Comparison of ENCODE assay signal across 16 cellular contexts in the genomic region with DNA sequence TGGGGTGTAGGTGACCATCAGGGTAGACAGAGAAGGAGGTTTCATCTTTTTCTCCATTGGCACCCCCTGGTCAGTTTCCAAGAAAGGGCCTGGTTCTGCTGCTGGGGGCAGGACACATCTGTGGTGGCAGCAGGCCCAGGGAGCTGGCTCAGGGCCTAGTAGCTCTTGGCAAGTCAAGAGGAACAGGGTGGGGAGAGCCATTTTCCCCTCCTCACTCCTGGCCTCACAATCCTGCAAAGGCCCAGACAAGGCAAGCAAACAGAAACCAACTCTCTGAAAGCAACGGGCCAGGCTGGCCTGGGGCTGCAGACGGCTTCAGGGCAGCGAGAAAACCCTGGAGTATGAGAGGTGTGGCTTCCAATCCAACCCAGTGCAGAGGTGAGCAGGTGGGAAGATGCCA.
DNase-seq lines count a peak whose midpoint lies in the region; ATAC-seq and TF ChIP-seq lines count a peak whose summit lies in the region.
"Had no signal": no experiment of that assay in that cellular context is flagged by ENCODE, and none has a peak within 500 bp of the region (broad histone marks: within the 10 kb centered on the region; RNA-seq: fewer than 3 reads in every experiment).

No MANE protein-coding gene starts in this region.

- no peak for TF ChIP-seq POLR2A in uterus (IDR thresholded peaks at IDR 0.05)

- TF ChIP-seq CTCF in fibroblast of the aortic adventitia (IDR thresholded peaks at IDR 0.05; ENCODE audit: insufficient read depth, low read length) = no peak
- no peak for TF ChIP-seq CTCF in nephron (IDR thresholded peaks at IDR 0.05; ENCODE audit: unreplicated experiment in 3 of 3)
- TF ChIP-seq CTCF in uterus (IDR thresholded peaks at IDR 0.05) = no peak

- no peak overlapping the region for H3K4me3 ChIP-seq in fibroblast of the aortic adventitia (ENCODE audit: low read depth, low read length)
- no peak overlapping the region for H3K4me3 ChIP-seq in uterus
- H3K4me3 ChIP-seq: sigmoid colon had no signal

- no peaks in the 10 kb centered on the region for H3K9me3 ChIP-seq in uterus
- H3K9me3 ChIP-seq: esophagus muscularis mucosa had no signal

- DNase-seq in NCI-H2029 (lab: John Stamatoyannopoulos, UW) (peak; percentile 18), NCI-H2029 treated with DMSO at 0.1 percent for 48 hours (lab: John Stamatoyannopoulos, UW) (no peak), fibroblast of the aortic adventitia (ENCODE audit: low read depth) (peak; percentile 7), uterus (peak; percentile 22 to 51), NCI-H1930 (lab: John Stamatoyannopoulos, UW) (no peak)
- DNase-seq: activated CD8-positive, alpha-beta T cell treated with anti-CD3 and anti-CD28 coated beads for 36 hours; cerebellar nuclear complex; HFFc6; NCI-H1436 treated with DMSO at 0.1 percent for 48 hours; NCI-H524; sigmoid colon; T-helper 9 cell had no signal

- H3K9me3 Mint-ChIP-seq in nephron = no peaks in the 10 kb centered on the region
- H3K9me3 Mint-ChIP-seq: activated CD8-positive, alpha-beta T cell treated with anti-CD3 and anti-CD28 coated beads for 36 hours; HFFc6 had no signal

- H3K36me3 ChIP-seq in uterus = no peaks in the 10 kb centered on the region
- H3K36me3 ChIP-seq: esophagus muscularis mucosa, sigmoid colon had no signal

- H3K27me3 ChIP-seq in uterus = no peaks in the 10 kb centered on the region
- H3K27me3 ChIP-seq: esophagus muscularis mucosa, sigmoid colon had no signal

- peak overlapping the region in 2 of 3 experiments; percentile 19 to 48 for H3K27ac Mint-ChIP-seq in nephron
- H3K27ac Mint-ChIP-seq: activated CD8-positive, alpha-beta T cell treated with anti-CD3 and anti-CD28 coated beads for 36 hours; HFFc6 had no signal

- H3K36me3 Mint-ChIP-seq in nephron (ENCODE audit: low read depth) = no peaks in the 10 kb centered on the region

- no peak overlapping the region for H3K4me3 Mint-ChIP-seq in nephron
- H3K4me3 Mint-ChIP-seq: activated CD8-positive, alpha-beta T cell treated with anti-CD3 and anti-CD28 coated beads for 36 hours; HFFc6 had no signal

- H3K27ac ChIP-seq in uterus = no peak overlapping the region
- H3K27ac ChIP-seq: esophagus muscularis mucosa, sigmoid colon had no signal

- H3K4me1 ChIP-seq in uterus = no peaks in the 10 kb centered on the region

- peaks cover 35% of the 10 kb centered on the region for H3K4me1 Mint-ChIP-seq in nephron

- intact Hi-C loops in uterus (cut with DNase I; ENCODE audit: low total_unique reads) = no loop called here

- no peaks in the 10 kb centered on the region for H3K27me3 Mint-ChIP-seq in nephron (ENCODE audit: low read depth)

- ATAC-seq in GM18870 (IDR thresholded peaks at IDR 0.05; ENCODE audit: unreplicated experiment) = no peak
- ATAC-seq in HG03045 (IDR thresholded peaks at IDR 0.05; ENCODE audit: unreplicated experiment) = no peak
- ATAC-seq: activated CD8-positive, alpha-beta T cell treated with anti-CD3 and anti-CD28 coated beads for 36 hours had no signal

Comparison
In these comparisons a context has a peak if more than half of its experiments do, and no peak if none do; other contexts are left out.
1. DNase-seq: peak in NCI-H2029 (single experiment), fibroblast of the aortic adventitia (single experiment) and uterus (2 of 2); none in NCI-H2029 treated with DMSO at 0.1 percent for 48 hours (single experiment) and NCI-H1930 (0 of 2).